ENCODE assay signal across 20 cellular contexts in genomic region chr14:101407328-101407727, GRCh38.
"Had no signal": no experiment of that assay in that cellular context is flagged by ENCODE, and none has a peak within 500 bp of the region (broad histone marks: within the 10 kb centered on the region; RNA-seq: fewer than 3 reads in every experiment).

No MANE protein-coding gene starts in this region.

- H3K27ac Mint-ChIP-seq: activated T-cell treated with anti-CD3 and anti-CD28 coated beads, Interleukin-2, amount 50 U/mL, for 24 hours; activated T-helper 17 cell treated with anti-CD3 and anti-CD28 coated beads, Interleukin-2, amount 50 U/mL, for 72 hours; memory B cell had no signal

- H3K36me3 ChIP-seq: gastroesophageal sphincter, heart left ventricle, right atrium auricular region, spleen, thoracic aorta had no signal

- H3K4me3 Mint-ChIP-seq: activated T-cell treated with anti-CD3 and anti-CD28 coated beads, Interleukin-2, amount 50 U/mL, for 24 hours; activated T-helper 17 cell treated with anti-CD3 and anti-CD28 coated beads, Interleukin-2, amount 50 U/mL, for 72 hours; central memory CD8-positive, alpha-beta T cell; memory B cell; nephron had no signal

- H3K36me3 Mint-ChIP-seq: activated naive CD4-positive, alpha-beta T cell treated with anti-CD3 and anti-CD28 coated beads, Interleukin-2, amount 50 U/mL, for 72 hours; memory B cell had no signal

- H3K27ac ChIP-seq: epithelial cell of prostate, heart left ventricle, right atrium auricular region, spleen, thoracic aorta had no signal

- H3K27me3 Mint-ChIP-seq: memory B cell had no signal

- ATAC-seq: activated naive CD4-positive, alpha-beta T cell treated with anti-CD3 and anti-CD28 coated beads, Interleukin-2, amount 50 U/mL, for 72 hours; activated T-helper 17 cell treated with anti-CD3 and anti-CD28 coated beads, Interleukin-2, amount 50 U/mL, for 72 hours; gastroesophageal sphincter; heart left ventricle; left cardiac atrium had no signal

- H3K9me3 ChIP-seq: gastroesophageal sphincter, heart left ventricle, right atrium auricular region, spleen, thoracic aorta had no signal

- H3K27me3 ChIP-seq: right atrium auricular region had no signal

- DNase-seq: activated CD4-positive, alpha-beta T cell treated with anti-CD3 and anti-CD28 coated beads for 1 hour; activated CD8-positive, alpha-beta memory T cell treated with anti-CD3 and anti-CD28 coated beads for 24 hours; activated CD8-positive, alpha-beta memory T cell treated with anti-CD3 and anti-CD28 coated beads, Interleukin-2, amount 50 U/mL, for 4 hours; activated T-cell treated with anti-CD3 and anti-CD28 coated beads, Interleukin-2, amount 50 U/mL, for 24 hours; heart left ventricle; left cardiac atrium; spleen; stimulated activated CD4-positive, alpha-beta T cell treated with anti-CD3 and anti-CD28 coated beads, Interleukin-4, amount 100 ng/mL, for 1 hour; stimulated activated naive CD4-positive, alpha-beta T cell; T-helper 9 cell had no signal

- H3K9me3 Mint-ChIP-seq: activated naive CD4-positive, alpha-beta T cell treated with anti-CD3 and anti-CD28 coated beads, Interleukin-2, amount 50 U/mL, for 72 hours; activated T-cell treated with anti-CD3 and anti-CD28 coated beads, Interleukin-2, amount 50 U/mL, for 24 hours; activated T-helper 17 cell treated with anti-CD3 and anti-CD28 coated beads, Interleukin-2, amount 50 U/mL, for 72 hours; central memory CD8-positive, alpha-beta T cell; memory B cell; nephron had no signal

- H3K4me1 ChIP-seq: heart left ventricle, right atrium auricular region, spleen had no signal

- H3K4me3 ChIP-seq: coronary artery, gastroesophageal sphincter, heart left ventricle, right atrium auricular region, spleen, thoracic aorta had no signal

- H3K4me1 Mint-ChIP-seq: activated T-helper 17 cell treated with anti-CD3 and anti-CD28 coated beads, Interleukin-2, amount 50 U/mL, for 72 hours; central memory CD8-positive, alpha-beta T cell; memory B cell had no signal
